In the genomic region with DNA sequence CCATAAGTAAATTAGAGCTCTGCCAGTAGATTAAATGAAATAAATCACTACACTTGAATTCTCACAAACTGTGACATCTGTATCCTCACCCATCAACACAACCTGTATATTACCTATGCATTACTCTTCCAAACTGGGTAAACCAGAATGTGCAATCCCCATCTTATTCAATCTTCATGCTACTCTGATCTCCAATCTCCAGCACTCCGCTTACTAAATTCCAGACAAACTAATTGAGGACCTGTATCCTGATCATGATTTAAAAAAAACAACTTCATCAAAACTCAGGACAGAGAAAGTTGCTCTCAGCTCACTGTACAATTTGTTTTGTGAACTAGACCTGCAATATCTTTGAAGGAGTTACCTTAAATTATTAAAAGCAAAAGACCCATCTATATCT, we compare ENCODE assay signal across 1 cellular context.
TF ChIP-seq lines count a peak whose summit lies in the region.

No MANE protein-coding gene starts in this region.

TF ChIP-seq in HepG2, 621 proteins besides CTCF, POLR2A, EP300 and RAD21:
- no peak for TF ChIP-seq ZNF782 (CRISPR knock-in tag; IDR thresholded peaks at IDR 0.05; ENCODE audit: borderline replicate concordance)
- no peak for TF ChIP-seq ISX (CRISPR knock-in tag; conservative IDR thresholded peaks at IDR 0.05)
- TF ChIP-seq CC2D1A (CRISPR knock-in tag; IDR thresholded peaks at IDR 0.05), result no peak
- TF ChIP-seq NFYB (CRISPR knock-in tag; IDR thresholded peaks at IDR 0.05), result no peak
- TF ChIP-seq, protein P1, sequence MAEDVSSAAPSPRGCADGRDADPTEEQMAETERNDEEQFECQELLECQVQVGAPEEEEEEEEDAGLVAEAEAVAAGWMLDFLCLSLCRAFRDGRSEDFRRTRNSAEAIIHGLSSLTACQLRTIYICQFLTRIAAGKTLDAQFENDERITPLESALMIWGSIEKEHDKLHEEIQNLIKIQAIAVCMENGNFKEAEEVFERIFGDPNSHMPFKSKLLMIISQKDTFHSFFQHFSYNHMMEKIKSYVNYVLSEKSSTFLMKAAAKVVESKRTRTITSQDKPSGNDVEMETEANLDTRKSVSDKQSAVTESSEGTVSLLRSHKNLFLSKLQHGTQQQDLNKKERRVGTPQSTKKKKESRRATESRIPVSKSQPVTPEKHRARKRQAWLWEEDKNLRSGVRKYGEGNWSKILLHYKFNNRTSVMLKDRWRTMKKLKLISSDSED (CRISPR knock-in tag; IDR thresholded peaks at IDR 0.05), result no peak
- no peak for TF ChIP-seq ZNF383 (CRISPR knock-in tag; IDR thresholded peaks at IDR 0.05; ENCODE audit: borderline replicate concordance)
- no peak for TF ChIP-seq SRSF4 (IDR thresholded peaks at IDR 0.05; ENCODE audit: low read depth, low read length, poor library complexity, severe bottlenecking)
- no peak for TF ChIP-seq PLSCR1 (CRISPR knock-in tag; IDR thresholded peaks at IDR 0.05; ENCODE audit: borderline replicate concordance)
- no peak for TF ChIP-seq HMG20B (CRISPR knock-in tag; conservative IDR thresholded peaks at IDR 0.05)
- no peak for TF ChIP-seq ZSCAN31 (CRISPR knock-in tag; IDR thresholded peaks at IDR 0.05; ENCODE audit: low read depth)
- TF ChIP-seq, protein P2, sequence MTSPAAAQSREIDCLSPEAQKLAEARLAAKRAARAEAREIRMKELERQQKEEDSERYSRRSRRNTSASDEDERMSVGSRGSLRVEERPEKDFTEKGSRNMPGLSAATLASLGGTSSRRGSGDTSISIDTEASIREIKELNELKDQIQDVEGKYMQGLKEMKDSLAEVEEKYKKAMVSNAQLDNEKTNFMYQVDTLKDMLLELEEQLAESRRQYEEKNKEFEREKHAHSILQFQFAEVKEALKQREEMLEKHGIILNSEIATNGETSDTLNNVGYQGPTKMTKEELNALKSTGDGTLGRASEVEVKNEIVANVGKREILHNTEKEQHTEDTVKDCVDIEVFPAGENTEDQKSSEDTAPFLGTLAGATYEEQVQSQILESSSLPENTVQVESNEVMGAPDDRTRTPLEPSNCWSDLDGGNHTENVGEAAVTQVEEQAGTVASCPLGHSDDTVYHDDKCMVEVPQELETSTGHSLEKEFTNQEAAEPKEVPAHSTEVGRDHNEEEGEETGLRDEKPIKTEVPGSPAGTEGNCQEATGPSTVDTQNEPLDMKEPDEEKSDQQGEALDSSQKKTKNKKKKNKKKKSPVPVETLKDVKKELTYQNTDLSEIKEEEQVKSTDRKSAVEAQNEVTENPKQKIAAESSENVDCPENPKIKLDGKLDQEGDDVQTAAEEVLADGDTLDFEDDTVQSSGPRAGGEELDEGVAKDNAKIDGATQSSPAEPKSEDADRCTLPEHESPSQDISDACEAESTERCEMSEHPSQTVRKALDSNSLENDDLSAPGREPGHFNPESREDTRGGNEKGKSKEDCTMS (CRISPR knock-in tag; conservative IDR thresholded peaks at IDR 0.05), result no peak
- no peak for TF ChIP-seq NR1H2 (CRISPR knock-in tag; IDR thresholded peaks at IDR 0.05; ENCODE audit: borderline replicate concordance, low read depth)
- no peak for TF ChIP-seq ZNF564 (CRISPR knock-in tag; IDR thresholded peaks at IDR 0.05)
- TF ChIP-seq CCDC6 (CRISPR knock-in tag; IDR thresholded peaks at IDR 0.05), result no peak
- no peak for TF ChIP-seq ZNF180 (CRISPR knock-in tag; IDR thresholded peaks at IDR 0.05; ENCODE audit: borderline replicate concordance, low read depth)
- TF ChIP-seq PHF8 (CRISPR knock-in tag; IDR thresholded peaks at IDR 0.05), result no peak
